ENCODE assay signal across 1 cellular context in genomic region chr11:74948898-74949747, GRCh38.
TF ChIP-seq lines count a peak whose summit lies in the region.

Gene SPCS2, plus strand, starts transcription at chr11:74949266. Its CDS starts 20 bp downstream, at chr11:74949286.
Gene XRRA1, minus strand, starts transcription at chr11:74949091. Its CDS starts 8,213 bp downstream, at chr11:74940878.

TF ChIP-seq in HepG2, 621 proteins besides CTCF, POLR2A, EP300 and RAD21 (continued from another document and continues in another):
- TF ChIP-seq THAP7 (CRISPR knock-in tag; IDR thresholded peaks at IDR 0.05) (peak; percentile 88; the same call in 1 of the 2 replicates), IRX3 (CRISPR knock-in tag; IDR thresholded peaks at IDR 0.05; ENCODE audit: borderline replicate concordance, low read depth) (peak; percentile 94), NCOA5 (CRISPR knock-in tag; IDR thresholded peaks at IDR 0.05) (no peak), ZNF317 (CRISPR knock-in tag; IDR thresholded peaks at IDR 0.05) (peak; percentile 81), ZNF468 (CRISPR knock-in tag; IDR thresholded peaks at IDR 0.05) (no peak), TBL1XR1 (IDR thresholded peaks at IDR 0.05; ENCODE audit: borderline replicate concordance, low read length, partially characterized antibody) (peak; percentile 57), ZNF563 (CRISPR knock-in tag; IDR thresholded peaks at IDR 0.05) (peak; percentile 87; the same call in 1 of the 2 replicates), POLR2G (IDR thresholded peaks at IDR 0.05; ENCODE audit: low read depth, low read length) (peak; percentile 90), NFKBIZ (CRISPR knock-in tag; IDR thresholded peaks at IDR 0.05) (0 out of 2 replicates have a peak, but pooled peaks have one; percentile 27), ASH2L (IDR thresholded peaks at IDR 0.05; ENCODE audit: insufficient read length, low read depth, low read length) (peak; percentile 94), ZKSCAN1 (IDR thresholded peaks at IDR 0.05; ENCODE audit: low read length) (0 out of 2 replicates have a peak, but pooled peaks have one; percentile 10), THYN1 (CRISPR knock-in tag; IDR thresholded peaks at IDR 0.05; ENCODE audit: borderline replicate concordance, low read depth) (no peak), ATM (IDR thresholded peaks at IDR 0.05; ENCODE audit: borderline replicate concordance) (no peak), ATF6 (CRISPR knock-in tag; conservative IDR thresholded peaks at IDR 0.05) (no peak), ZNF501 (CRISPR knock-in tag; IDR thresholded peaks at IDR 0.05) (peak; percentile 95), ZNF484 (CRISPR knock-in tag; IDR thresholded peaks at IDR 0.05; ENCODE audit: borderline replicate concordance, low read depth) (no peak), POGZ (CRISPR knock-in tag; IDR thresholded peaks at IDR 0.05) (peak; percentile 97), ARNT2 (CRISPR knock-in tag; IDR thresholded peaks at IDR 0.05; ENCODE audit: low read depth) (peak; percentile 89; the same call in 1 of the 2 replicates), PITX1 (CRISPR knock-in tag; IDR thresholded peaks at IDR 0.05) (peak; percentile 66), ZNF552 (CRISPR knock-in tag; IDR thresholded peaks at IDR 0.05; ENCODE audit: borderline replicate concordance) (no peak), E2F2 (CRISPR knock-in tag; IDR thresholded peaks at IDR 0.05; ENCODE audit: borderline replicate concordance) (no peak), MEIS2 (CRISPR knock-in tag; IDR thresholded peaks at IDR 0.05) (peak; percentile 75; the same call in 1 of the 2 replicates), ZNF720 (CRISPR knock-in tag; IDR thresholded peaks at IDR 0.05) (no peak), ATF7-NPFF (CRISPR knock-in tag; IDR thresholded peaks at IDR 0.05; ENCODE audit: low read depth) (peak; percentile 95), NFYC (CRISPR knock-in tag; IDR thresholded peaks at IDR 0.05) (peak; percentile 96), ZBTB40 (IDR thresholded peaks at IDR 0.05) (no peak), ZBTB40 (CRISPR knock-in tag; IDR thresholded peaks at IDR 0.05) (peak; percentile 86), SRSF9 (IDR thresholded peaks at IDR 0.05; ENCODE audit: borderline replicate concordance, insufficient read depth, low read depth, low read length, poor library complexity, severe bottlenecking) (no peak), BCL3 (CRISPR knock-in tag; IDR thresholded peaks at IDR 0.05) (peak; percentile 31; the same call in 1 of the 2 replicates), ZNF513 (CRISPR knock-in tag; conservative IDR thresholded peaks at IDR 0.05) (no peak), ZNF7 (CRISPR knock-in tag; IDR thresholded peaks at IDR 0.05) (0 out of 2 replicates have a peak, but pooled peaks have one; percentile 5), ZNF331 (CRISPR knock-in tag; IDR thresholded peaks at IDR 0.05) (peak; percentile 72), NRL (CRISPR knock-in tag; IDR thresholded peaks at IDR 0.05; ENCODE audit: borderline replicate concordance) (peak; percentile 90; the same call in 1 of the 2 replicates), ZNF747 (CRISPR knock-in tag; IDR thresholded peaks at IDR 0.05; ENCODE audit: borderline replicate concordance) (peak; percentile 83), ZNF333 (CRISPR knock-in tag; IDR thresholded peaks at IDR 0.05; ENCODE audit: borderline replicate concordance) (no peak), PRDM10 (CRISPR knock-in tag; IDR thresholded peaks at IDR 0.05; ENCODE audit: low read depth) (peak; percentile 15; the same call in 1 of the 2 replicates)
